Comparison of ENCODE assay signal across 2 cellular contexts in genomic region chr16:88605186-88606145, GRCh38.
TF ChIP-seq lines count a peak whose summit lies in the region.

No MANE protein-coding gene starts in this region.

TF ChIP-seq in HepG2, 621 proteins besides CTCF, POLR2A, EP300 and RAD21:
- TF ChIP-seq AGO2 (optimal IDR thresholded peaks at IDR 0.05; ENCODE audit: low read depth, low read length), result peak; percentile 49
- TF ChIP-seq FOXA1 (IDR thresholded peaks at IDR 0.05), result no peak
- no peak for TF ChIP-seq FOXA1 (CRISPR knock-in tag; IDR thresholded peaks at IDR 0.05)
- TF ChIP-seq IRF2 (CRISPR knock-in tag; IDR thresholded peaks at IDR 0.05), result no peak
- TF ChIP-seq MTA1 (CRISPR knock-in tag; IDR thresholded peaks at IDR 0.05; ENCODE audit: borderline replicate concordance), result peak; percentile 27; the same call in 1 of the 2 replicates
- no peak for TF ChIP-seq FUBP1 (CRISPR knock-in tag; IDR thresholded peaks at IDR 0.05; ENCODE audit: borderline replicate concordance)
- TF ChIP-seq ZNF160 (CRISPR knock-in tag; IDR thresholded peaks at IDR 0.05), result no peak
- TF ChIP-seq CEBPB (IDR thresholded peaks at IDR 0.05; ENCODE audit: borderline replicate concordance, low read depth, low read length), result 0 out of 2 replicates have a peak, but pooled peaks have one; percentile 67
- no peak for TF ChIP-seq ARID3A (IDR thresholded peaks at IDR 0.05; ENCODE audit: low read depth, low read length)
- no peak for TF ChIP-seq ZNF761 (CRISPR knock-in tag; conservative IDR thresholded peaks at IDR 0.05)
- no peak for TF ChIP-seq MAF1 (CRISPR knock-in tag; IDR thresholded peaks at IDR 0.05; ENCODE audit: borderline replicate concordance)
- no peak for TF ChIP-seq MTA3 (CRISPR knock-in tag; IDR thresholded peaks at IDR 0.05)

TF ChIP-seq in GM12878, 131 proteins besides CTCF, POLR2A, EP300 and RAD21:
- TF ChIP-seq RB1 (IDR thresholded peaks at IDR 0.05; ENCODE audit: borderline replicate concordance), result no peak
- TF ChIP-seq BRCA1 (IDR thresholded peaks at IDR 0.05; ENCODE audit: low read depth, low read length), result no peak
- no peak for TF ChIP-seq CHD1 (IDR thresholded peaks at IDR 0.05; ENCODE audit: low read depth, low read length)
- TF ChIP-seq POLR2AphosphoS5 (IDR thresholded peaks at IDR 0.05; ENCODE audit: low read length), result 0 out of 2 replicates have a peak, but pooled peaks have one; percentile 23
- no peak for TF ChIP-seq RBBP5 (conservative IDR thresholded peaks at IDR 0.05)
